Comparison of ENCODE assay signal across 9 cellular contexts in the genomic region with DNA sequence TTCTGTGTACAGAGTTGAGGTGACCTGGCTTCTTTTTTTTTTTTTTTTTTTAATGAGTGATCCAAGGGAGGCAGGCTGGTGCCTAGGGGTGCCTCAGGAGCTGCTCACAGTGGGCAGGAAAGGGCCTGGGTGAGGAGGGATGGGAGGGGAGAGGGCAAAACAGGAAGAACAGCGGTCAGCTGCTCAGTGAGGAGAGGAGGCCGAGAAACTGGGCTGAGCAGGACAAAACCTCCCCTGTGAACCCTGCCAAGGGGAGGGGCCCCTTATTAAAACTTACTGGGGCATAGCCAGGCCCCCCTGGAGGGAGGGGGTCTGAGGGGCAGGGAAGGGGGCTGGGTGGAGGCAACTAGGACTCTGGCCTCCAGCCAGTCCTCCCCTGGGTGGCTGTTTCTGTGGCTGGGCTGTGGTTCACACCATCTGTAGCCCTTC. TPM values are rescaled to one million over a fixed set of nuclear protein-coding genes. Genes with fewer than 3 reads are reported as not detected.
DNase-seq lines count a peak whose midpoint lies in the region; ATAC-seq lines count a peak whose summit lies in the region.
"Had no signal": no experiment of that assay in that cellular context is flagged by ENCODE, and none has a peak within 500 bp of the region (broad histone marks: within the 10 kb centered on the region; RNA-seq: fewer than 3 reads in every experiment).

No MANE protein-coding gene starts in this region.

- H3K9me3 ChIP-seq in mononuclear cell (ENCODE audit: low read depth, low read length), result no peaks in the 10 kb centered on the region

- H3K4me1 Mint-ChIP-seq in central memory CD8-positive, alpha-beta T cell, result peaks cover 75% of the 10 kb centered on the region

- H3K36me3 Mint-ChIP-seq in central memory CD8-positive, alpha-beta T cell (ENCODE audit: insufficient read depth), result peaks cover 25% of the 10 kb centered on the region

- intact Hi-C loops in Right ventricle myocardium inferior (cut with DNase I) (no loop called here), cardiac septum (cut with DNase I) (no loop called here)

- peak; percentile 7 for ATAC-seq in Right ventricle myocardium inferior
- ATAC-seq in central memory CD8-positive, alpha-beta T cell (replicated peaks; ENCODE audit: extremely low read depth, poor library complexity, severe bottlenecking), result no peak
- no peak for ATAC-seq in HG02623 (IDR thresholded peaks at IDR 0.05; ENCODE audit: unreplicated experiment)
- ATAC-seq in GM18867 (IDR thresholded peaks at IDR 0.05; ENCODE audit: unreplicated experiment), result no peak
- no peak for ATAC-seq in GM21786 (IDR thresholded peaks at IDR 0.05; ENCODE audit: unreplicated experiment)

- no peaks in the 10 kb centered on the region for H3K9me3 Mint-ChIP-seq in central memory CD8-positive, alpha-beta T cell

- H3K27me3 Mint-ChIP-seq in central memory CD8-positive, alpha-beta T cell, result no peaks in the 10 kb centered on the region

- peak overlapping the region; percentile 95 for H3K4me3 Mint-ChIP-seq in central memory CD8-positive, alpha-beta T cell

- DNase-seq in Right ventricle myocardium inferior (ENCODE audit: missing footprints) (peak; percentile 76), cardiac septum (ENCODE audit: low spot score) (no peak)
- DNase-seq in central memory CD8-positive, alpha-beta T cell (ENCODE audit: low spot score in 2 of 2), result no peak
- DNase-seq in activated effector memory CD4-positive, alpha-beta T cell treated with Interleukin-2 at 50 U/mL for 16 hours, result no peak
- DNase-seq: NCI-H1417 treated with DMSO at 0.1 percent for 48 hours had no signal

- peak overlapping the region; percentile 89 for H3K27ac Mint-ChIP-seq in central memory CD8-positive, alpha-beta T cell (ENCODE audit: low read depth)

- no peaks in the 10 kb centered on the region for H3K27me3 ChIP-seq in mononuclear cell (ENCODE audit: insufficient read depth, low read length)

- peaks cover 85% of the 10 kb centered on the region for H3K4me1 ChIP-seq in mononuclear cell (ENCODE audit: insufficient read depth, low read length)

- H3K4me3 ChIP-seq in mononuclear cell (ENCODE audit: low read length), result peak overlapping the region; percentile 95

RNA-seq across cellular contexts. Expression of gene PLEKHO2, which starts 3.5 kb away (rescaled TPM):
- total RNA-seq in Right ventricle myocardium inferior (10.4 TPM), cardiac septum (10.4 TPM), mononuclear cell (68.6 TPM)

RNA-seq across cellular contexts. Expression of gene PIF1, which starts 19.8 kb away (rescaled TPM):
- total RNA-seq in Right ventricle myocardium inferior (0.73 TPM), cardiac septum (1.6 TPM), mononuclear cell (0.31 TPM)
